Comparison of ENCODE assay signal across 15 cellular contexts in genomic region chr7:3588341-3588740, GRCh38.
"Had no signal": no experiment of that assay in that cellular context is flagged by ENCODE, and none has a peak within 500 bp of the region (broad histone marks: within the 10 kb centered on the region; RNA-seq: fewer than 3 reads in every experiment).

No MANE protein-coding gene starts in this region.

- H3K9me3 ChIP-seq: body of pancreas, left ventricle myocardium inferior, spleen, testis had no signal

- H3K4me3 Mint-ChIP-seq: activated naive CD8-positive, alpha-beta T cell treated with anti-CD3 and anti-CD28 coated beads for 36 hours; nephron progenitor cell; stimulated activated memory B cell treated with anti-CD40 and anti-IgM and Interleukin-4, amounts not matched to agents 10 μg/mL and 1 μg/mL and 100 μg/mL, for 72 hours; type B pancreatic cell had no signal

- H3K4me1 Mint-ChIP-seq: activated naive CD8-positive, alpha-beta T cell treated with anti-CD3 and anti-CD28 coated beads for 36 hours had no signal

- H3K27me3 ChIP-seq: body of pancreas, spleen, testis had no signal

- H3K27ac Mint-ChIP-seq: activated naive CD8-positive, alpha-beta T cell treated with anti-CD3 and anti-CD28 coated beads for 36 hours; nephron progenitor cell; stimulated activated memory B cell treated with anti-CD40 and anti-IgM and Interleukin-4, amounts not matched to agents 10 μg/mL and 1 μg/mL and 100 μg/mL, for 72 hours; type B pancreatic cell had no signal

- H3K27ac ChIP-seq: body of pancreas, left ventricle myocardium inferior, spleen, testis had no signal

- DNase-seq: activated CD4-positive, alpha-beta T cell treated with anti-CD3 and anti-CD28 coated beads, Interleukin-2, amount 50 U/mL, for 4 hours; activated gamma-delta T cell treated with Interleukin-2 at 50 U/mL for 16 hours; activated naive CD8-positive, alpha-beta T cell treated with anti-CD3 and anti-CD28 coated beads for 36 hours; amniotic stem cell; central memory CD4-positive, alpha-beta T cell; left ventricle myocardium inferior; nephron progenitor cell; nucleus accumbens; retina; spleen; stimulated activated CD4-positive, alpha-beta T cell treated with anti-CD3 and anti-CD28 coated beads, Interleukin-4, amount 100 ng/mL, for 4 hours; testis had no signal

- H3K4me3 ChIP-seq: body of pancreas, left ventricle myocardium inferior, spleen, testis had no signal

- H3K36me3 Mint-ChIP-seq: activated naive CD8-positive, alpha-beta T cell treated with anti-CD3 and anti-CD28 coated beads for 36 hours; stimulated activated memory B cell treated with anti-CD40 and anti-IgM and Interleukin-4, amounts not matched to agents 10 μg/mL and 1 μg/mL and 100 μg/mL, for 72 hours; type B pancreatic cell had no signal

- H3K4me1 ChIP-seq: left ventricle myocardium inferior, spleen, testis had no signal

- H3K9me3 Mint-ChIP-seq: activated naive CD8-positive, alpha-beta T cell treated with anti-CD3 and anti-CD28 coated beads for 36 hours; nephron progenitor cell; type B pancreatic cell had no signal

- ATAC-seq: body of pancreas; stimulated activated memory B cell treated with anti-CD40 and anti-IgM and Interleukin-4, amounts not matched to agents 10 μg/mL and 1 μg/mL and 100 μg/mL, for 72 hours had no signal

- H3K27me3 Mint-ChIP-seq: activated naive CD8-positive, alpha-beta T cell treated with anti-CD3 and anti-CD28 coated beads for 36 hours; stimulated activated memory B cell treated with anti-CD40 and anti-IgM and Interleukin-4, amounts not matched to agents 10 μg/mL and 1 μg/mL and 100 μg/mL, for 72 hours; type B pancreatic cell had no signal

- H3K36me3 ChIP-seq: left ventricle myocardium inferior, spleen had no signal
